In genomic region chr11:2387266-2387982, GRCh38 we compare ENCODE assay signal across 8 cellular contexts. TPM values are rescaled to one million over a fixed set of nuclear protein-coding genes. Genes with fewer than 3 reads are reported as not detected.
A peak's percentile ranks its signal among the peaks of the same experiment; 100 is the strongest.
DNase-seq lines count a peak whose midpoint lies in the region; ATAC-seq lines count a peak whose summit lies in the region.

No MANE protein-coding gene starts in this region.

- peaks cover 6% of the 10 kb centered on the region for H3K36me3 Mint-ChIP-seq in activated CD4-positive, alpha-beta memory T cell treated with anti-CD3 and anti-CD28 coated beads for 36 hours

- POLR2A ChIA-PET in activated CD4-positive, alpha-beta memory T cell treated with anti-CD3 and anti-CD28 coated beads for 36 hours (lab: Charles Lee): interaction anchor here (1.1 to 2.6 kb wide), 3 partner anchors 9 to 12 kb away, joined by 4 to 12 read pairs (median 5); partner anchors contain the start of gene CD81

- no peaks in the 10 kb centered on the region for H3K9me3 Mint-ChIP-seq in activated CD4-positive, alpha-beta memory T cell treated with anti-CD3 and anti-CD28 coated beads for 36 hours

- intact Hi-C loops in activated CD4-positive, alpha-beta memory T cell treated with anti-CD3 and anti-CD28 coated beads for 36 hours (cut with micrococcal nuclease): no loop called here

- H3K27ac Mint-ChIP-seq in activated CD4-positive, alpha-beta memory T cell treated with anti-CD3 and anti-CD28 coated beads for 36 hours: peak overlapping the region; percentile 34

- H3K4me3 Mint-ChIP-seq in activated CD4-positive, alpha-beta memory T cell treated with anti-CD3 and anti-CD28 coated beads for 36 hours: no peak overlapping the region

- peak; percentile 60 for DNase-seq in NCI-H2196 (lab: John Stamatoyannopoulos, UW; ENCODE audit: unreplicated experiment)
- no peak for DNase-seq in NCI-H2196 treated with DMSO at 0.1 percent for 48 hours (lab: John Stamatoyannopoulos, UW; ENCODE audit: unreplicated experiment)
- DNase-seq in activated CD4-positive, alpha-beta memory T cell treated with anti-CD3 and anti-CD28 coated beads for 36 hours: peak; percentile 43
- DNase-seq in hippocampal formation (lab: John Stamatoyannopoulos, UW): peak; percentile 39 to 45
- peak; percentile 34 for DNase-seq in stromal cell of bone marrow (ENCODE audit: low read depth)
- no peak for DNase-seq in NCI-H510A (lab: John Stamatoyannopoulos, UW)

- CTCF ChIA-PET in activated CD4-positive, alpha-beta memory T cell treated with anti-CD3 and anti-CD28 coated beads for 36 hours (lab: Charles Lee): interaction anchor here (0.6 to 1.8 kb wide), 8 partner anchors 11 to 998 kb away, joined by 3 to 10 read pairs (median 4); partner anchors contain the start of genes BRSK2 and TSSC4

- H3K27me3 Mint-ChIP-seq in activated CD4-positive, alpha-beta memory T cell treated with anti-CD3 and anti-CD28 coated beads for 36 hours: no peaks in the 10 kb centered on the region

- H3K4me1 Mint-ChIP-seq in activated CD4-positive, alpha-beta memory T cell treated with anti-CD3 and anti-CD28 coated beads for 36 hours (ENCODE audit: low read depth): peaks cover 38% of the 10 kb centered on the region

- no peak for ATAC-seq in HG02973 (IDR thresholded peaks at IDR 0.05; ENCODE audit: unreplicated experiment)
- ATAC-seq in GM19463 (IDR thresholded peaks at IDR 0.05; ENCODE audit: unreplicated experiment): no peak

RNA-seq across cellular contexts. Expression of gene CD81, which starts 10.3 kb away (rescaled TPM):
- 100 to 1,000 TPM; 177 to 178 TPM for total RNA-seq in activated CD4-positive, alpha-beta memory T cell treated with anti-CD3 and anti-CD28 coated beads for 36 hours

RNA-seq across cellular contexts. Expression of gene TSSC4, which starts 13.1 kb away (rescaled TPM):
- total RNA-seq in activated CD4-positive, alpha-beta memory T cell treated with anti-CD3 and anti-CD28 coated beads for 36 hours: 10 to 100 TPM; 33.8 to 40.2 TPM

RNA-seq across cellular contexts. Expression of gene TRPM5, which starts 56.9 kb away (rescaled TPM):
- total RNA-seq in activated CD4-positive, alpha-beta memory T cell treated with anti-CD3 and anti-CD28 coated beads for 36 hours: not detected

RNA-seq across cellular contexts. Expression of gene KCNQ1, which starts 57.4 kb away (rescaled TPM):
- 10 to 100 TPM; 10.7 to 10.8 TPM for total RNA-seq in activated CD4-positive, alpha-beta memory T cell treated with anti-CD3 and anti-CD28 coated beads for 36 hours

Comparison
In these comparisons a context has a peak if more than half of its experiments do, and no peak if none do; other contexts are left out.
1. DNase-seq: peak in NCI-H2196 (single experiment), activated CD4-positive, alpha-beta memory T cell treated with anti-CD3 and anti-CD28 coated beads for 36 hours (single experiment), hippocampal formation (2 of 2) and stromal cell of bone marrow (single experiment); none in NCI-H2196 treated with DMSO at 0.1 percent for 48 hours (single experiment) and NCI-H510A (single experiment).